In the genomic region with DNA sequence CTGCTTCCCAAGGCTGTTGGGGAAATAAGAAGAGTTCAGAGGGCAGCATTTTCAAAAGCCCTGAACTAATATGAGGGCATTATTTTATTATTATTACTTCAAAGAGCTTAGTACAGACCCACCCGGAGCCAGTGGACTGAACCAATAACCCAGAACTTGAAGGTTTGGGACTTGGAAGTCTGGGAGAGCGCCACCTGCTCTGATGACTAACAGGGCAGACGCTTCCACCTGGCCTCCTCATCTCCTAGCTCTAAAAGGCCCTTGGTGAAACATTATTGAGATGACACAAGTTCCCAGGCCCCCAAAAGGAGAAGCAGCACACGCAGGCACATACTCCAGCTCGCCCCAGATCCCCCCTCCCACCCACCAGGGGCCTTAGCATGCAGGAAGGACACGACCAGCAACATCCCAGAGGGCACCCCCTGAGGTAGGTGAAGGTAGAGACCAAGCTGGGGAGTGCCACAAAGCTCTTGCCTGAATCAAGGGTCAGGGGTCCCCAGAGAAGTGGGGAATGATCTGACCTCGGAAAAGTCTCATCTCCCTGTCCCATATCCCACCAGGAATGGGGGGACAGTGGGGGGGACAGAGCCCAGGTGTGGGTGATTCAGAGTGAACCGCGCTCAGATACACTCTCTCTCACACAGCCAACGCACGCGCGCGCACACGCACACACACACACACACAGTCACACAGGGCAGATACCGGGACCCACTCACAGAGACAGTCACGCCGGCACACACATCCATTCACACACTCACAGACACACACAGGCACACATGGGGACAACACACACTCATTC, we compare ENCODE assay signal across 10 cellular contexts. TPM values are rescaled to one million over a fixed set of nuclear protein-coding genes. Genes with fewer than 3 reads are reported as not detected.
DNase-seq lines count a peak whose midpoint lies in the region; ATAC-seq and TF ChIP-seq lines count a peak whose summit lies in the region.
"Had no signal": no experiment of that assay in that cellular context is flagged by ENCODE, and none has a peak within 500 bp of the region (broad histone marks: within the 10 kb centered on the region; RNA-seq: fewer than 3 reads in every experiment).

No MANE protein-coding gene starts in this region.

- DNase-seq in left ventricle myocardium inferior (no peak), right cardiac atrium (no peak), amygdala (lab: John Stamatoyannopoulos, UW) (no peak), A172 (ENCODE audit: low spot score) (no peak), iPS-NIHi11 (ENCODE audit: low spot score) (no peak)
- DNase-seq in activated CD4-positive, alpha-beta memory T cell treated with anti-CD3 and anti-CD28 coated beads for 36 hours = peak; percentile 9
- DNase-seq: amniotic stem cell, foreskin melanocyte had no signal

- H3K4me3 ChIP-seq in left ventricle myocardium inferior (peak overlapping the region; percentile 63), right cardiac atrium (ENCODE audit: low read length) (no peak overlapping the region), iPS-20b (ENCODE audit: low read length) (peak overlapping the region; percentile 69)

- CTCF ChIA-PET in activated CD4-positive, alpha-beta memory T cell treated with anti-CD3 and anti-CD28 coated beads for 36 hours (lab: Charles Lee) = interaction anchor here (1.0 to 1.1 kb wide), 2 partner anchors 57 to 62 kb away, joined by 3 read pairs; partner anchors contain the start of gene TMEM35B

- H3K36me3 ChIP-seq in left ventricle myocardium inferior (no peaks in the 10 kb centered on the region), iPS-20b (ENCODE audit: insufficient read depth, low read depth, low read length) (no peaks in the 10 kb centered on the region)

- H3K4me3 Mint-ChIP-seq in activated CD4-positive, alpha-beta memory T cell treated with anti-CD3 and anti-CD28 coated beads for 36 hours = peak overlapping the region; percentile 70

- H3K27ac ChIP-seq in left ventricle myocardium inferior (replicated peaks) (no peak overlapping the region), right cardiac atrium (ENCODE audit: low read length) (no peak overlapping the region), iPS-20b (ENCODE audit: low read length) (no peak overlapping the region), temporal lobe (ENCODE audit: low read depth, low read length) (peak overlapping the region; percentile 13)

- H3K9me3 Mint-ChIP-seq in activated CD4-positive, alpha-beta memory T cell treated with anti-CD3 and anti-CD28 coated beads for 36 hours = no peaks in the 10 kb centered on the region

- intact Hi-C loops in left ventricle myocardium inferior (cut with micrococcal nuclease) = no loop called here
- intact Hi-C loops in right cardiac atrium (cut with DNase I) = no loop called here
- intact Hi-C loops in activated CD4-positive, alpha-beta memory T cell treated with anti-CD3 and anti-CD28 coated beads for 36 hours (cut with micrococcal nuclease) = no loop called here

- peaks cover 7% of the 10 kb centered on the region for H3K4me1 Mint-ChIP-seq in activated CD4-positive, alpha-beta memory T cell treated with anti-CD3 and anti-CD28 coated beads for 36 hours (ENCODE audit: low read depth)

- no peaks in the 10 kb centered on the region for H3K36me3 Mint-ChIP-seq in activated CD4-positive, alpha-beta memory T cell treated with anti-CD3 and anti-CD28 coated beads for 36 hours

- no peak overlapping the region for H3K9ac ChIP-seq in iPS-20b (ENCODE audit: low read depth, low read length)

- H3K9me3 ChIP-seq in left ventricle myocardium inferior (replicated peaks) (no peaks in the 10 kb centered on the region), right cardiac atrium (ENCODE audit: control insufficient read depth, low read length) (no peaks in the 10 kb centered on the region), iPS-20b (ENCODE audit: insufficient read depth, low read depth, low read length) (no peaks in the 10 kb centered on the region)

- peaks cover 60% of the 10 kb centered on the region for H3K27me3 Mint-ChIP-seq in activated CD4-positive, alpha-beta memory T cell treated with anti-CD3 and anti-CD28 coated beads for 36 hours

- H3K4me1 ChIP-seq in left ventricle myocardium inferior (peaks cover 18% of the 10 kb centered on the region), right cardiac atrium (ENCODE audit: control insufficient read depth, insufficient read depth, low read length) (peaks cover 3% of the 10 kb centered on the region), iPS-20b (ENCODE audit: insufficient read depth, low read length) (peaks cover 14% of the 10 kb centered on the region)

- TF ChIP-seq CTCF in left ventricle myocardium inferior (IDR thresholded peaks at IDR 0.05; ENCODE audit: borderline replicate concordance) = no peak

- 24% methylated on average over 18 of the region's 18 CpGs for WGBS in right cardiac atrium

- POLR2A ChIA-PET in activated CD4-positive, alpha-beta memory T cell treated with anti-CD3 and anti-CD28 coated beads for 36 hours (lab: Charles Lee) = no interaction called here

- no peak overlapping the region for H3K27ac Mint-ChIP-seq in activated CD4-positive, alpha-beta memory T cell treated with anti-CD3 and anti-CD28 coated beads for 36 hours

- H3K27me3 ChIP-seq in left ventricle myocardium inferior (ENCODE audit: low read depth) (peaks cover 87% of the 10 kb centered on the region), right cardiac atrium (ENCODE audit: control insufficient read depth, insufficient read depth) (no peaks in the 10 kb centered on the region), iPS-20b (ENCODE audit: insufficient read depth, low read length) (peaks cover 83% of the 10 kb centered on the region)

- ATAC-seq in right cardiac atrium = no peak

RNA-seq across cellular contexts. Expression of gene DLGAP3, which starts 1.2 kb away (rescaled TPM):
- total RNA-seq in left ventricle myocardium inferior = 0.05 TPM
- under 1 TPM; 0.08 to 0.21 (median 0.14) TPM for total RNA-seq in right cardiac atrium
- 0.05 TPM for polyA plus RNA-seq in right cardiac atrium
- under 1 TPM; 0.82 to 0.88 TPM for total RNA-seq in activated CD4-positive, alpha-beta memory T cell treated with anti-CD3 and anti-CD28 coated beads for 36 hours
- 5.9 TPM for total RNA-seq in temporal lobe
- 0.72 TPM in 1 of 2 replicates, not detected in the other for total RNA-seq in A172 (2014; rRNA removed; shearing (Covaris generic))

RNA-seq across cellular contexts. Expression of gene TMEM35B, which starts 56.9 kb away (rescaled TPM):
- total RNA-seq in left ventricle myocardium inferior (8.3 TPM), right cardiac atrium (10 to 100 TPM; 17.0 to 20.2 (median 18.7) TPM), temporal lobe (2.7 TPM)
- polyA plus RNA-seq in right cardiac atrium = 31.9 TPM
- 10 to 100 TPM; 26.5 to 28.8 TPM for total RNA-seq in activated CD4-positive, alpha-beta memory T cell treated with anti-CD3 and anti-CD28 coated beads for 36 hours
- total RNA-seq in A172 (2014; rRNA removed; shearing (Covaris generic)) = 19.7 and 30.6 TPM in 2 replicates
